ENCODE assay signal across 7 cellular contexts in genomic region chr19:13781547-13781946, GRCh38. TPM values are rescaled to one million over a fixed set of nuclear protein-coding genes. Genes with fewer than 3 reads are reported as not detected.
DNase-seq lines count a peak whose midpoint lies in the region; ATAC-seq and TF ChIP-seq lines count a peak whose summit lies in the region.

No MANE protein-coding gene starts in this region.

- no peak overlapping the region for H3K9ac ChIP-seq in trophoblast cell (ENCODE audit: low read length)

- no peak overlapping the region for H3K4me2 ChIP-seq in trophoblast cell (ENCODE audit: low read length)

- H4K8ac ChIP-seq in trophoblast cell (ENCODE audit: low read depth, low read length): no peak overlapping the region

- H3K27me3 ChIP-seq in trophoblast cell (ENCODE audit: insufficient read depth, low read length): no peaks in the 10 kb centered on the region

- no peak overlapping the region for H2AK5ac ChIP-seq in trophoblast cell (ENCODE audit: low read length)

- peaks cover 23 to 27% of the 10 kb centered on the region in 2 experiments for H3K36me3 ChIP-seq in trophoblast cell (ENCODE audit: control insufficient read depth in 1 of 2, insufficient read depth in 2 of 2, low read length in 2 of 2)

- H2BK12ac ChIP-seq in trophoblast cell (ENCODE audit: low read length): no peak overlapping the region

- H3K18ac ChIP-seq in trophoblast cell (ENCODE audit: low read length): no peak overlapping the region

- H3K14ac ChIP-seq in trophoblast cell (ENCODE audit: low read length): no peak overlapping the region

- H3K4me3 ChIP-seq in fibroblast of villous mesenchyme (ENCODE audit: low read depth, low read length) (no peak overlapping the region), trophoblast cell (ENCODE audit: low read depth, low read length) (no peak overlapping the region)

- no peak overlapping the region for H2BK120ac ChIP-seq in trophoblast cell (ENCODE audit: insufficient read depth, low read length, poor library complexity)

- no peak overlapping the region for H3K23ac ChIP-seq in trophoblast cell (ENCODE audit: low read length)

- peaks cover 3% of the 10 kb centered on the region in 2 experiments for H3K4me1 ChIP-seq in trophoblast cell (ENCODE audit: control insufficient read depth in 1 of 2, insufficient read depth in 2 of 2, low read length in 2 of 2)

- H2AFZ ChIP-seq in trophoblast cell (ENCODE audit: insufficient read depth, low read length, poor library complexity): no peak overlapping the region

- CTCF ChIA-PET in RWPE1 (lab: Yijun Ruan, JAX): no interaction called here

- peak overlapping the region; percentile 88 for H3K27ac ChIP-seq in RWPE1
- no peak overlapping the region for H3K27ac ChIP-seq in trophoblast cell (ENCODE audit: low read depth, low read length)

- ATAC-seq in HG03095 (IDR thresholded peaks at IDR 0.05; ENCODE audit: unreplicated experiment): no peak

- H3K9me3 ChIP-seq in trophoblast cell (ENCODE audit: insufficient read depth, low read depth, low read length): peaks cover 4% of the 10 kb centered on the region

- peaks cover 6% of the 10 kb centered on the region for H3K79me1 ChIP-seq in trophoblast cell (ENCODE audit: low read length)

- H3K79me2 ChIP-seq in trophoblast cell (ENCODE audit: control insufficient read depth, insufficient read depth, low read length, poor library complexity): peaks cover 2% of the 10 kb centered on the region

- no CpG with 5 or more reads among the region's 5 CpGs for WGBS in trophoblast cell (ENCODE audit: extremely low coverage, insufficient coverage, insufficient read length)

- H2BK5ac ChIP-seq in trophoblast cell (ENCODE audit: low read depth, low read length, poor library complexity): no peak overlapping the region

- POLR2A ChIA-PET in RWPE1 (lab: Yijun Ruan, JAX; ENCODE audit: low non-redundant PET): interaction anchor here (0.8 kb wide), 1 partner anchor 13 kb away, joined by 3 read pairs; the partner anchor contains the start of gene ZSWIM4

- H4K91ac ChIP-seq in trophoblast cell (ENCODE audit: low read depth, low read length): no peak overlapping the region

- peak; percentile 71 for DNase-seq in HCEC 1CT
- peak; percentile 83 for DNase-seq in RWPE1 (ENCODE audit: low spot score)
- DNase-seq in fibroblast of villous mesenchyme (ENCODE audit: low read depth): peak; percentile 86
- peak; percentile 90 to 93 for DNase-seq in trophoblast cell
- no peak for DNase-seq in GF-D8 (lab: John Stamatoyannopoulos, UW)
- DNase-seq in NCI-H1694 (lab: John Stamatoyannopoulos, UW): no peak

- TF ChIP-seq CTCF in RWPE1 (conservative IDR thresholded peaks at IDR 0.05; ENCODE audit: low read depth): no peak
- TF ChIP-seq CTCF in fibroblast of villous mesenchyme (IDR thresholded peaks at IDR 0.05; ENCODE audit: insufficient read depth, low read depth, low read length): no peak

- no peak overlapping the region for H3K4ac ChIP-seq in trophoblast cell (ENCODE audit: low read depth, low read length)

- H4K12ac ChIP-seq in trophoblast cell (ENCODE audit: low read depth, low read length): no peak overlapping the region

RNA-seq across cellular contexts. Expression of gene C19orf53, which starts 7.3 kb away (rescaled TPM):
- total RNA-seq in fibroblast of villous mesenchyme: 37.6 and 63.1 TPM in 2 replicates
- 270 and 271 TPM in 2 replicates for polyA plus RNA-seq in trophoblast cell (2013)

RNA-seq across cellular contexts. Expression of gene ZSWIM4, which starts 13.7 kb away (rescaled TPM):
- total RNA-seq in fibroblast of villous mesenchyme: 12.1 and 13.2 TPM in 2 replicates
- 13.1 and 14.3 TPM in 2 replicates for polyA plus RNA-seq in trophoblast cell (2013)

RNA-seq across cellular contexts. Expression of gene MRI1, which starts 17.2 kb away (rescaled TPM):
- total RNA-seq in fibroblast of villous mesenchyme: 27.2 and 44.1 TPM in 2 replicates
- polyA plus RNA-seq in trophoblast cell (2013): 24.5 and 25.8 TPM in 2 replicates

Comparison
In these comparisons a context has a peak if more than half of its experiments do, and no peak if none do; other contexts are left out.
1. DNase-seq: peak in HCEC 1CT (single experiment), RWPE1 (single experiment), fibroblast of villous mesenchyme (single experiment) and trophoblast cell (2 of 2); none in GF-D8 (single experiment) and NCI-H1694 (single experiment).